ENCODE assay signal across 9 cellular contexts in the genomic region with DNA sequence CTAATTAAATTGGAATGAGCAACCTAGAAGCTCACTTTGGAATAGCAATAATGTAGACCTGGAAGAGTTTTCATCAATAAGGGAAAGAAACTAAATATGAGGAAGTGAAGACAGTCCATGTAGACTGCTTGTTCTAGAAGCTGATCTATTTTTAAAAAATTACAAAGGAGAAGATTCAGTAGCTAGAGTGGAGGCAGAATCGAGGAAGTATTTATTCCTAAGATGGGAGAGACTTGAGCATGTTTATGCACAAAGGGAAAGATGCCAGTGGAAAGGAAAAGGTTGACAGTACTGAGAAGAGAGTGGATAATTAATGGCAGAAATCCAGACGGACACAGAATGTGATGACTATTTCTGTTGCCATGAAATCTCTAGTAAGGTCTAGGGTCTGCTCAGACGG.
A peak's percentile ranks its signal among the peaks of the same experiment; 100 is the strongest.
DNase-seq lines count a peak whose midpoint lies in the region; ATAC-seq and TF ChIP-seq lines count a peak whose summit lies in the region.
"Had no signal": no experiment of that assay in that cellular context is flagged by ENCODE, and none has a peak within 500 bp of the region (broad histone marks: within the 10 kb centered on the region; RNA-seq: fewer than 3 reads in every experiment).

No MANE protein-coding gene starts in this region.

- H3K4me1 Mint-ChIP-seq in activated naive CD8-positive, alpha-beta T cell treated with anti-CD3 and anti-CD28 coated beads, Interleukin-2, amount 50 U/mL, for 24 hours: no peaks in the 10 kb centered on the region

- ATAC-seq in GM21390 (IDR thresholded peaks at IDR 0.05; ENCODE audit: unreplicated experiment) (no peak), GM21825 (IDR thresholded peaks at IDR 0.05; ENCODE audit: unreplicated experiment) (no peak)
- no peak for ATAC-seq in activated naive CD8-positive, alpha-beta T cell treated with anti-CD3 and anti-CD28 coated beads, Interleukin-2, amount 50 U/mL, for 24 hours

- H3K9ac ChIP-seq in GM23248: no peak overlapping the region
- peak overlapping the region; percentile 7 for H3K9ac ChIP-seq in adipocyte (ENCODE audit: low read length)

- intact Hi-C loops in sigmoid colon (cut with DNase I): loop anchor here (5.0 kb wide), 5 partner anchors 60 to 455 kb away; partner anchors contain the start of gene PDE3A

- H3K27me3 ChIP-seq in GM23248 (replicated peaks; ENCODE audit: insufficient read depth) (no peaks in the 10 kb centered on the region), adipocyte (replicated peaks; ENCODE audit: control insufficient read depth, insufficient read depth, low read length) (no peaks in the 10 kb centered on the region), sigmoid colon (no peaks in the 10 kb centered on the region)

- no peak for TF ChIP-seq CTCF in sigmoid colon (IDR thresholded peaks at IDR 0.05)

- no peaks in the 10 kb centered on the region for H3K36me3 Mint-ChIP-seq in activated naive CD8-positive, alpha-beta T cell treated with anti-CD3 and anti-CD28 coated beads, Interleukin-2, amount 50 U/mL, for 24 hours (ENCODE audit: low read depth)

- H3K4me1 ChIP-seq in GM23248 (ENCODE audit: insufficient read depth): peaks cover 5% of the 10 kb centered on the region
- H3K4me1 ChIP-seq in adipocyte (ENCODE audit: control insufficient read depth, insufficient read depth, low read length): peaks cover 25% of the 10 kb centered on the region
- peaks cover 0 to 38% (median 32%) of the 10 kb centered on the region in 4 donors for H3K4me1 ChIP-seq in sigmoid colon

- H2AFZ ChIP-seq in GM23248: no peak overlapping the region

- no peaks in the 10 kb centered on the region for H3K9me3 Mint-ChIP-seq in activated naive CD8-positive, alpha-beta T cell treated with anti-CD3 and anti-CD28 coated beads, Interleukin-2, amount 50 U/mL, for 24 hours

- peak in 1 of 4 donors; percentile 58 for TF ChIP-seq EP300 in sigmoid colon (IDR thresholded peaks at IDR 0.05)

- H3K27ac Mint-ChIP-seq in activated naive CD8-positive, alpha-beta T cell treated with anti-CD3 and anti-CD28 coated beads, Interleukin-2, amount 50 U/mL, for 24 hours: no peak overlapping the region

- H3K4me3 Mint-ChIP-seq in activated naive CD8-positive, alpha-beta T cell treated with anti-CD3 and anti-CD28 coated beads, Interleukin-2, amount 50 U/mL, for 24 hours: no peak overlapping the region

- peak overlapping the region; percentile 52 for H3K4me2 ChIP-seq in GM23248 (ENCODE audit: unreplicated experiment)

- DNase-seq in GM23248 (peak; percentile 15), adipocyte (ENCODE audit: low read depth) (peak; percentile 52), globus pallidus (ENCODE audit: low spot score) (peak; percentile 37), sigmoid colon (no peak), NCI-H526 treated with DMSO at 0.1 percent for 48 hours (lab: John Stamatoyannopoulos, UW) (no peak)
- DNase-seq in activated naive CD8-positive, alpha-beta T cell treated with anti-CD3 and anti-CD28 coated beads, Interleukin-2, amount 50 U/mL, for 24 hours: no peak
- DNase-seq: T-helper 1 cell had no signal

- no peak overlapping the region for H3K4me3 ChIP-seq in GM23248
- H3K4me3 ChIP-seq in adipocyte (ENCODE audit: low read length): peak overlapping the region; percentile 57
- H3K4me3 ChIP-seq in sigmoid colon: peak overlapping the region in 1 of 4 donors; percentile 21

- peaks cover 2% of the 10 kb centered on the region for H3K27me3 Mint-ChIP-seq in activated naive CD8-positive, alpha-beta T cell treated with anti-CD3 and anti-CD28 coated beads, Interleukin-2, amount 50 U/mL, for 24 hours

- H3K9me2 ChIP-seq in GM23248 (ENCODE audit: insufficient read depth): no peaks in the 10 kb centered on the region

- peak overlapping the region; percentile 50 for H3K27ac ChIP-seq in GM23248
- peak overlapping the region; percentile 74 to 88 (median 78) for H3K27ac ChIP-seq in sigmoid colon

- no peaks in the 10 kb centered on the region for H4K20me1 ChIP-seq in GM23248 (ENCODE audit: insufficient read depth)

- no peak for TF ChIP-seq POLR2A in sigmoid colon (IDR thresholded peaks at IDR 0.05)

- peaks cover 7% of the 10 kb centered on the region for H3F3A ChIP-seq in GM23248 (ENCODE audit: insufficient read depth)

- H3K36me3 ChIP-seq in GM23248 (ENCODE audit: low read depth) (no peaks in the 10 kb centered on the region), adipocyte (ENCODE audit: control insufficient read depth, insufficient read depth, low read length, severe bottlenecking) (no peaks in the 10 kb centered on the region), sigmoid colon (no peaks in the 10 kb centered on the region)

- WGBS in GM23248 (ENCODE audit: low coverage in 1 of 2, low lambda C conversion rate in 2 of 2, missing lambda C conversion rate in 2 of 2), 2 experiments: 33% methylated on average over 3 of the region's 3 CpGs
- WGBS in sigmoid colon, 2 donors: 36 to 45% methylated on average over 3 of the region's 3 CpGs

- no peaks in the 10 kb centered on the region for H3K9me3 ChIP-seq in GM23248 (ENCODE audit: low read depth)
- no peaks in the 10 kb centered on the region for H3K9me3 ChIP-seq in adipocyte (ENCODE audit: control insufficient read depth, low read length)
- no peaks in the 10 kb centered on the region for H3K9me3 ChIP-seq in sigmoid colon

- H3K79me2 ChIP-seq in GM23248 (ENCODE audit: insufficient read depth): no peaks in the 10 kb centered on the region

- in situ Hi-C loops in GM23248 (cut with MboI): no loop called here

Comparison
In these comparisons a context has a peak if more than half of its experiments do, and no peak if none do; other contexts are left out.
1. DNase-seq: peak in GM23248 (single experiment), adipocyte (single experiment) and globus pallidus (single experiment); none in sigmoid colon (single experiment), NCI-H526 treated with DMSO at 0.1 percent for 48 hours (single experiment) and activated naive CD8-positive, alpha-beta T cell treated with anti-CD3 and anti-CD28 coated beads, Interleukin-2, amount 50 U/mL, for 24 hours (single experiment).